ENCODE assay signal across 16 cellular contexts in genomic region chr5:72374844-72375243, GRCh38. TPM values are rescaled to one million over a fixed set of nuclear protein-coding genes. Genes with fewer than 3 reads are reported as not detected.
DNase-seq lines count a peak whose midpoint lies in the region; ATAC-seq, FAIRE-seq and TF ChIP-seq lines count a peak whose summit lies in the region.
"Had no signal": no experiment of that assay in that cellular context is flagged by ENCODE, and none has a peak within 500 bp of the region (broad histone marks: within the 10 kb centered on the region; RNA-seq: fewer than 3 reads in every experiment).

No MANE protein-coding gene starts in this region.

- RAD21 ChIA-PET in GM12878 (lab: Charles Lee; ENCODE audit: unreplicated experiment): no interaction called here

- no peak for TF ChIP-seq POLR2A in GM12878 (IDR thresholded peaks at IDR 0.05; ENCODE audit: low read depth, low read length)
- no peak for TF ChIP-seq POLR2A in GM12892 (IDR thresholded peaks at IDR 0.05; ENCODE audit: low read depth, low read length)

- H3K27ac ChIP-seq in GM12878 (ENCODE audit: control insufficient read depth, insufficient read depth): no peak overlapping the region
- H3K27ac ChIP-seq in RWPE1: no peak overlapping the region
- H3K27ac ChIP-seq: BLaER1 treated with 17β-estradiol and CSF1 and Interleukin-3, amounts not matched to agents 10 nM and 100 nM had no signal

- no peak for TF ChIP-seq CTCF in GM10248 (IDR thresholded peaks at IDR 0.05; ENCODE audit: control extremely low read depth, extremely low read depth, low read depth, missing control alignments)
- TF ChIP-seq CTCF in GM12878 (IDR thresholded peaks at IDR 0.05 in 2 of 3, conservative IDR thresholded peaks at IDR 0.05 in 1 of 3; ENCODE audit: control insufficient read depth in 2 of 3, extremely low read depth in 1 of 3, insufficient read depth in 1 of 3, low read depth in 3 of 3, low read length in 3 of 3): no peak
- no peak for TF ChIP-seq CTCF in RWPE1 (conservative IDR thresholded peaks at IDR 0.05; ENCODE audit: low read depth)

- no peaks in the 10 kb centered on the region for H3K79me2 ChIP-seq in GM12878 (ENCODE audit: control insufficient read depth, insufficient read depth, low read length)

- no peak overlapping the region for H3K4me2 ChIP-seq in GM12878 (ENCODE audit: control insufficient read depth, insufficient read depth)

- H3K36me3 ChIP-seq in GM12878 (ENCODE audit: control insufficient read depth in 2 of 2, insufficient read depth in 2 of 2, low read length in 1 of 2): no peaks in the 10 kb centered on the region

- TF ChIP-seq EP300 in GM12878 (IDR thresholded peaks at IDR 0.05; ENCODE audit: borderline replicate concordance in 1 of 2, control insufficient read depth in 1 of 2, low read depth in 2 of 2, low read length in 2 of 2): no peak

- no peaks in the 10 kb centered on the region; the same call in 1 of the 3 replicates for H3K9me3 ChIP-seq in GM12878 (replicated peaks; ENCODE audit: control insufficient read depth, insufficient read depth, low read length)

- 55% methylated on average over 3 of the region's 3 CpGs for WGBS in GM12878 (ENCODE audit: insufficient coverage, insufficient replicate concordance, low lambda C conversion rate, missing lambda C conversion rate)

- H3K27me3 ChIP-seq in GM12878 (replicated peaks in 1 of 2; ENCODE audit: control insufficient read depth in 2 of 2, insufficient read depth in 2 of 2, low read length in 1 of 2): no peaks in the 10 kb centered on the region
- H3K27me3 ChIP-seq: BLaER1 treated with 17β-estradiol and CSF1 and Interleukin-3, amounts not matched to agents 10 nM and 100 nM had no signal

- CTCF ChIA-PET in GM10248 (lab: Yijun Ruan, JAX) (interaction anchor here (1.2 to 4.0 kb wide), 5 partner anchors 10 to 237 kb away, joined by 3 to 24 read pairs (median 6); no protein-coding TSS in a partner anchor), GM12878 (lab: Yijun Ruan, JAX) (interaction anchor here (1.1 to 1.4 kb wide), 2 partner anchors 9 to 149 kb away, joined by 4 to 5 read pairs; no protein-coding TSS in a partner anchor), RWPE1 (lab: Yijun Ruan, JAX) (no interaction called here)

- no TSS peak for BruUV-seq in GM12878 (replicated peaks; lab: Mats Ljungman, UMichigan)

- H3K4me1 ChIP-seq in GM12878 (ENCODE audit: control insufficient read depth, insufficient read depth, low read length): peaks cover 10% of the 10 kb centered on the region

- H4K20me1 ChIP-seq in GM12878 (ENCODE audit: control insufficient read depth, insufficient read depth): no peaks in the 10 kb centered on the region
- H4K20me1 ChIP-seq: BLaER1 treated with 17β-estradiol and CSF1 and Interleukin-3, amounts not matched to agents 10 nM and 100 nM had no signal

- POLR2A ChIA-PET in GM10248 (lab: Yijun Ruan, JAX) (no interaction called here), GM12878 (lab: Charles Lee) (no interaction called here), RWPE1 (lab: Yijun Ruan, JAX; ENCODE audit: low non-redundant PET) (no interaction called here)

- peak; percentile 61 for ATAC-seq in GM12878
- no peak for ATAC-seq in GM19395 (IDR thresholded peaks at IDR 0.05; ENCODE audit: unreplicated experiment)
- ATAC-seq: CD8-positive, alpha-beta T cell had no signal

- TF ChIP-seq RAD21 in GM12878 (IDR thresholded peaks at IDR 0.05; ENCODE audit: insufficient read depth, low read depth, low read length): no peak

- H3K4me3 ChIP-seq in GM12878: no peak overlapping the region
- H3K4me3 ChIP-seq: BLaER1 treated with 17β-estradiol and CSF1 and Interleukin-3, amounts not matched to agents 10 nM and 100 nM had no signal

- no peak overlapping the region for H2AFZ ChIP-seq in GM12878 (ENCODE audit: control insufficient read depth, low read depth, low read length)

- SMC1A ChIA-PET in GM12878 (lab: Charles Lee; ENCODE audit: uncharacterized antibody, unreplicated experiment): interaction anchor here (1.0 to 1.8 kb wide), 3 partner anchors 20 to 149 kb away, joined by 4 to 11 read pairs (median 4); no protein-coding TSS in a partner anchor

- in situ Hi-C loops in GM12878 (cut with MboI): loop anchor here (10.0 kb wide), 2 partner anchors 140 to 450 kb away; no protein-coding TSS in a partner anchor

- FAIRE-seq in GM18507 (lab: Jason Lieb, UNC): peak; percentile 9
- FAIRE-seq in GM12878 (lab: Jason Lieb, UNC): no peak
- no peak for FAIRE-seq in GM12892 (lab: Jason Lieb, UNC)
- FAIRE-seq: H1 had no signal

- intact Hi-C loops in GM12878 (cut with micrococcal nuclease; ENCODE audit: unreplicated experiment): no loop called here

- H3K9ac ChIP-seq in GM12878 (ENCODE audit: control insufficient read depth, insufficient read depth, low read length): no peak overlapping the region
- H3K9ac ChIP-seq: BLaER1 treated with 17β-estradiol and CSF1 and Interleukin-3, amounts not matched to agents 10 nM and 100 nM had no signal

- DNase-seq in GM10248 (ENCODE audit: extremely low spot score) (peak; percentile 24), GM18507 (ENCODE audit: extremely low spot score, insufficient read length, low read depth) (no peak), GM12878 (ENCODE audit: low read depth, low spot score) (no peak), GM12892 (ENCODE audit: insufficient read length) (no peak), DMS53 treated with DMSO at 0.1 percent for 48 hours (lab: John Stamatoyannopoulos, UW; ENCODE audit: unreplicated experiment) (no peak), RWPE1 (ENCODE audit: low spot score) (no peak)
- DNase-seq: 8988T; Calu3; CD8-positive, alpha-beta T cell; DND-41; EL; H9; KG1 had no signal

TF ChIP-seq in GM12878, 131 proteins besides CTCF, POLR2A, EP300 and RAD21 (continues in another document):
- TF ChIP-seq YY1 (IDR thresholded peaks at IDR 0.05; ENCODE audit: low read depth, low read length): peak; percentile 32; the same call in 1 of the 2 replicates
- TF ChIP-seq SRF (IDR thresholded peaks at IDR 0.05; ENCODE audit: low read depth in 2 of 2, low read length in 2 of 2): peak; percentile 39 to 87; a peak in 3 of 4 replicates
- TF ChIP-seq, protein P1, sequence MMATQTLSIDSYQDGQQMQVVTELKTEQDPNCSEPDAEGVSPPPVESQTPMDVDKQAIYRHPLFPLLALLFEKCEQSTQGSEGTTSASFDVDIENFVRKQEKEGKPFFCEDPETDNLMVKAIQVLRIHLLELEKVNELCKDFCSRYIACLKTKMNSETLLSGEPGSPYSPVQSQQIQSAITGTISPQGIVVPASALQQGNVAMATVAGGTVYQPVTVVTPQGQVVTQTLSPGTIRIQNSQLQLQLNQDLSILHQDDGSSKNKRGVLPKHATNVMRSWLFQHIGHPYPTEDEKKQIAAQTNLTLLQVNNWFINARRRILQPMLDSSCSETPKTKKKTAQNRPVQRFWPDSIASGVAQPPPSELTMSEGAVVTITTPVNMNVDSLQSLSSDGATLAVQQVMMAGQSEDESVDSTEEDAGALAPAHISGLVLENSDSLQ (IDR thresholded peaks at IDR 0.05): 0 out of 2 replicates have a peak, but pooled peaks have one; percentile 29

RNA-seq across cellular contexts. Expression of gene PTCD2, which starts 54.7 kb away (rescaled TPM):
- total RNA-seq in GM12878 (2013; cell fraction: nucleolus; rRNA removed): 37.6 and 44.3 TPM in 2 replicates
- 10.5 and 13.1 TPM in 2 replicates for total RNA-seq in GM12878 (2014; rRNA removed)
- 8.7 and 9.9 TPM in 2 replicates for total RNA-seq in GM12878 (2014; rRNA removed; fragmentation: Illumina TruSeq; extraction: Trizol)
- total RNA-seq in GM12878 (2021): 13.6 and 14.7 TPM in 2 replicates
- polyA plus RNA-seq in GM12878 (2011; ENCODE audit: low read depth): 4.2 TPM
- 14.8 and 17.9 TPM in 2 replicates for polyA plus RNA-seq in GM12878 (2011; rRNA removed)
- polyA plus RNA-seq in GM12878 (2011; cell fraction: cytosol; rRNA removed): 8.3 and 9.0 TPM in 2 replicates
- polyA plus RNA-seq in GM12878 (2011; cell fraction: nucleus; rRNA removed): 21.8 and 22.2 TPM in 2 replicates
- polyA plus RNA-seq in GM12878 (2012): 4.1 and 6.9 TPM in 2 replicates
- polyA plus RNA-seq in GM12878 (2014; fragmentation: Illumina TruSeq; extraction: Trizol): 12.0 and 12.4 TPM in 2 replicates
- polyA plus RNA-seq in GM12878 (2014; fragmentation: Nextera tagmentation; extraction: Ambion mirVana): 10 to 100 TPM in 1 of 2 experiments, 1 to 10 TPM in 1; 9.1 to 11.0 TPM
- polyA plus RNA-seq in GM12878 (2014; rRNA removed): 10.2 and 12.8 TPM in 2 replicates
- 10 to 100 TPM; 11.8 to 15.0 TPM for polyA plus RNA-seq in GM12878 (2016; fragmentation: Nextera tagmentation; extraction: Ambion mirVana)
- polyA minus RNA-seq in GM12878 (2011; rRNA and poly(A)+ RNA removed): 12.6 and 14.7 TPM in 2 replicates
- 3.7 and 3.9 TPM in 2 replicates for polyA minus RNA-seq in GM12878 (2011; cell fraction: cytosol; rRNA and poly(A)+ RNA removed)
- polyA minus RNA-seq in GM12878 (2011; cell fraction: nucleus; rRNA and poly(A)+ RNA removed): 10.6 and 17.6 TPM in 2 replicates
- polyA plus RNA-seq in GM12892 (2012; ENCODE audit: missing spikeins): 8.9 TPM

RNA-seq across cellular contexts. Expression of gene MRPS27, which starts 54.8 kb away (rescaled TPM):
- 151 and 157 TPM in 2 replicates for total RNA-seq in GM12878 (2013; cell fraction: nucleolus; rRNA removed)
- 113 and 117 TPM in 2 replicates for total RNA-seq in GM12878 (2014; rRNA removed)
- total RNA-seq in GM12878 (2014; rRNA removed; fragmentation: Illumina TruSeq; extraction: Trizol): 114 and 119 TPM in 2 replicates
- 95.3 and 96.1 TPM in 2 replicates for total RNA-seq in GM12878 (2021)
- polyA plus RNA-seq in GM12878 (2011; ENCODE audit: low read depth): 40.3 TPM
- 128 and 139 TPM in 2 replicates for polyA plus RNA-seq in GM12878 (2011; rRNA removed)
- 92.2 and 96.2 TPM in 2 replicates for polyA plus RNA-seq in GM12878 (2011; cell fraction: cytosol; rRNA removed)
- polyA plus RNA-seq in GM12878 (2011; cell fraction: nucleus; rRNA removed): 68.8 and 72.8 TPM in 2 replicates
- 46.0 and 55.8 TPM in 2 replicates for polyA plus RNA-seq in GM12878 (2012)
- 125 and 140 TPM in 2 replicates for polyA plus RNA-seq in GM12878 (2014; fragmentation: Illumina TruSeq; extraction: Trizol)
- 10 to 100 TPM; 61.0 to 88.9 TPM for polyA plus RNA-seq in GM12878 (2014; fragmentation: Nextera tagmentation; extraction: Ambion mirVana)
- polyA plus RNA-seq in GM12878 (2014; rRNA removed): 84.7 and 89.9 TPM in 2 replicates
- polyA plus RNA-seq in GM12878 (2016; fragmentation: Nextera tagmentation; extraction: Ambion mirVana): 10 to 100 TPM; 77.1 to 80.0 TPM
- 98.5 and 103 TPM in 2 replicates for polyA minus RNA-seq in GM12878 (2011; rRNA and poly(A)+ RNA removed)
- polyA minus RNA-seq in GM12878 (2011; cell fraction: cytosol; rRNA and poly(A)+ RNA removed): 41.7 and 54.2 TPM in 2 replicates
- 55.2 and 96.8 TPM in 2 replicates for polyA minus RNA-seq in GM12878 (2011; cell fraction: nucleus; rRNA and poly(A)+ RNA removed)
- polyA plus RNA-seq in GM12892 (2012; ENCODE audit: missing spikeins): 66.7 TPM
